ENCODE assay signal across 16 cellular contexts in genomic region chrX:96704661-96705060, GRCh38.
"Had no signal": no experiment of that assay in that cellular context is flagged by ENCODE, and none has a peak within 500 bp of the region (broad histone marks: within the 10 kb centered on the region; RNA-seq: fewer than 3 reads in every experiment).

No MANE protein-coding gene starts in this region.

- H3K36me3 ChIP-seq: colonic mucosa, prostate gland, sigmoid colon, WERI-Rb-1 had no signal

- DNase-seq: activated CD4-positive, alpha-beta memory T cell treated with anti-CD3 and anti-CD28 coated beads, Interleukin-2, amount 10 ng/mL, durations not matched to agents 7 days and 5 days; activated CD4-positive, alpha-beta T cell treated with anti-CD3 and anti-CD28 coated beads for 36 hours; activated gamma-delta T cell treated with Interleukin-2 at 50 U/mL for 16 hours; activated naive CD8-positive, alpha-beta T cell treated with anti-CD3 and anti-CD28 coated beads for 36 hours; activated T-cell treated with anti-CD3 and anti-CD28 coated beads, Interleukin-2, amount 50 U/mL, for 48 hours; colonic mucosa; effector CD4-positive, alpha-beta T cell; left cardiac atrium; mammary epithelial cell; mucosa of descending colon; naive thymus-derived CD8-positive, alpha-beta T cell; sigmoid colon; stimulated activated CD4-positive, alpha-beta T cell treated with anti-CD3 and anti-CD28 coated beads, Interleukin-4, amount 100 ng/mL, for 24 hours; testis; WERI-Rb-1 had no signal

- H3K27ac ChIP-seq: colonic mucosa, prostate gland, sigmoid colon, testis, WERI-Rb-1 had no signal

- H3K4me3 ChIP-seq: colonic mucosa, mucosa of descending colon, prostate gland, sigmoid colon, testis had no signal

- H3K9me3 ChIP-seq: colonic mucosa, mucosa of descending colon, prostate gland, sigmoid colon, testis had no signal

- ATAC-seq: activated CD4-positive, alpha-beta T cell treated with anti-CD3 and anti-CD28 coated beads for 36 hours; left cardiac atrium; mucosa of descending colon; naive thymus-derived CD8-positive, alpha-beta T cell had no signal

- H3K4me1 ChIP-seq: colonic mucosa, prostate gland, sigmoid colon, testis had no signal

- H3K27me3 ChIP-seq: colonic mucosa, sigmoid colon, testis had no signal
